In the genomic region with DNA sequence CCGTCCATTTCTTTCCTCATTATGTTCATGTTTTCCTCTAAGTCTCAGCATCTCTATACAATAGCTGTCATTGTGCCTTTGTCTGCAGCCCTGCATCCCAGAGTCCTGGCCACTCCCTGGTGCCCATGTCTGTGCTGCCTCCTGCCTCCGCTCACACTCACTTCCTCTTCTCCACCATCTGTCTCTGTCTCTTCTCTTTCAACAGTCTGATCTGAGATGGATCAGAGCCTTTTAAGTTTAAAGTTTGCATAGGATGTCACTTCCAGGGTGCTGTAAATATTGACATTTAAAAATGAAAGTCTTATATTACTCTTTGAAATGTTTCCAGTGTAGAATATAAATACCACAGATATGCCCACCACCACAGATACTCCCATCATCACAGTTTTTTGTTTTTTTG, we compare ENCODE assay signal across 15 cellular contexts. TPM values are rescaled to one million over a fixed set of nuclear protein-coding genes. Genes with fewer than 3 reads are reported as not detected.
A peak's percentile ranks its signal among the peaks of the same experiment; 100 is the strongest.
DNase-seq lines count a peak whose midpoint lies in the region; ATAC-seq, FAIRE-seq and TF ChIP-seq lines count a peak whose summit lies in the region.
"Had no signal": no experiment of that assay in that cellular context is flagged by ENCODE, and none has a peak within 500 bp of the region (broad histone marks: within the 10 kb centered on the region; RNA-seq: fewer than 3 reads in every experiment).

No MANE protein-coding gene starts in this region.

- 87% methylated on average over 2 of the region's 2 CpGs for WGBS in HepG2 (ENCODE audit: low lambda C conversion rate)
- whole genome bisulfite sequencing in right lobe of liver (ENCODE audit: insufficient coverage, low coverage, low lambda C conversion rate, missing lambda C conversion rate): 79% methylated on average over 2 of the region's 2 CpGs

- intact Hi-C loops in HepG2 (cut with micrococcal nuclease; ENCODE audit: unreplicated experiment) (no loop called here), right lobe of liver (cut with DNase I) (no loop called here), left colon (cut with DNase I, micrococcal nuclease) (no loop called here)

- H3K27me3 Mint-ChIP-seq in activated naive CD8-positive, alpha-beta T cell treated with anti-CD3 and anti-CD28 coated beads for 36 hours: no peaks in the 10 kb centered on the region

- FAIRE-seq in HepG2 (lab: Jason Lieb, UNC): no peak

- H3K27ac ChIP-seq in HepG2 (ENCODE audit: extremely low read length, insufficient read depth, low read length) (no peak overlapping the region), right lobe of liver (no peak overlapping the region)
- H3K27ac ChIP-seq: adrenal gland, coronary artery, psoas muscle had no signal

- H3K79me2 ChIP-seq in HepG2 (ENCODE audit: insufficient read depth, low read length): no peaks in the 10 kb centered on the region

- POLR2A ChIA-PET in HepG2 (lab: Yijun Ruan, JAX): no interaction called here

- peak overlapping the region; percentile 46 for H3K4me3 Mint-ChIP-seq in activated naive CD8-positive, alpha-beta T cell treated with anti-CD3 and anti-CD28 coated beads for 36 hours
- H3K4me3 Mint-ChIP-seq: HFFc6 had no signal

- H3K36me3 Mint-ChIP-seq in activated naive CD8-positive, alpha-beta T cell treated with anti-CD3 and anti-CD28 coated beads for 36 hours: peaks cover 49% of the 10 kb centered on the region

- H3K36me3 ChIP-seq in HepG2 (replicated peaks in 1 of 2; ENCODE audit: control insufficient read depth in 1 of 2, insufficient read depth in 2 of 2, low read length in 2 of 2) (peaks cover 5 to 10% of the 10 kb centered on the region in 2 experiments; a peak in 2 of 5 replicates), right lobe of liver (no peaks in the 10 kb centered on the region)
- H3K36me3 ChIP-seq: adrenal gland had no signal

- DNase-seq in HepG2 (ENCODE audit: low spot score) (peak; percentile 62), right lobe of liver (no peak), left colon (no peak), SKM-1 (lab: John Stamatoyannopoulos, UW; ENCODE audit: unreplicated experiment) (no peak), NCI-H82 (lab: John Stamatoyannopoulos, UW) (no peak), activated gamma-delta T cell treated with Interleukin-2 at 50 U/mL for 16 hours (no peak)
- DNase-seq in activated naive CD8-positive, alpha-beta T cell treated with anti-CD3 and anti-CD28 coated beads for 36 hours: no peak
- DNase-seq: adrenal gland; DMS153; HFFc6; NCI-H446 treated with DMSO at 0.1 percent for 48 hours; psoas muscle; stimulated activated CD8-positive, alpha-beta memory T cell treated with anti-CD3 and anti-CD28 coated beads, Interleukin-4, amount 100 ng/mL, for 48 hours had no signal

- no peak for TF ChIP-seq CTCF in HepG2 (CRISPR knock-in tag; IDR thresholded peaks at IDR 0.05)
- no peak for TF ChIP-seq CTCF in right lobe of liver (IDR thresholded peaks at IDR 0.05)

- peaks cover 7% of the 10 kb centered on the region; the same call in 1 of the 2 replicates for H4K20me1 ChIP-seq in HepG2 (ENCODE audit: insufficient read depth, low read length)

- peaks cover 27% of the 10 kb centered on the region for H3K4me1 ChIP-seq in HepG2 (ENCODE audit: insufficient read depth, low read length)
- H3K4me1 ChIP-seq in right lobe of liver: no peaks in the 10 kb centered on the region
- H3K4me1 ChIP-seq: adrenal gland, psoas muscle had no signal

- H3K27me3 ChIP-seq in HepG2 (ENCODE audit: control insufficient read depth in 1 of 2, insufficient read depth in 2 of 2, low read length in 2 of 2) (no peaks in the 10 kb centered on the region), right lobe of liver (no peaks in the 10 kb centered on the region)
- H3K27me3 ChIP-seq: adrenal gland had no signal

- no peak overlapping the region for H2AFZ ChIP-seq in HepG2 (ENCODE audit: low read length)

- H3K9me3 ChIP-seq in HepG2 (ENCODE audit: low read length) (no peaks in the 10 kb centered on the region), right lobe of liver (no peaks in the 10 kb centered on the region)
- H3K9me3 ChIP-seq: adrenal gland, psoas muscle had no signal

- in situ Hi-C loops in HepG2 (cut with HindIII; ENCODE audit: extremely low pct_ligation_motif_present, low pct_unique_long_range_greater_than_20kb): no loop called here

- peak overlapping the region; percentile 74 for H3K27ac Mint-ChIP-seq in activated naive CD8-positive, alpha-beta T cell treated with anti-CD3 and anti-CD28 coated beads for 36 hours
- H3K27ac Mint-ChIP-seq: HFFc6 had no signal

- no peak overlapping the region for H3K4me2 ChIP-seq in HepG2 (ENCODE audit: low read depth, low read length)

- CTCF ChIA-PET in HepG2 (lab: Yijun Ruan, JAX; ENCODE audit: low intra/inter-chr PET ratio, low total read pairs): no interaction called here

- no peak overlapping the region for H3K9ac ChIP-seq in HepG2 (ENCODE audit: insufficient read depth, low read depth, low read length)

- H3K9me3 Mint-ChIP-seq in activated naive CD8-positive, alpha-beta T cell treated with anti-CD3 and anti-CD28 coated beads for 36 hours: no peaks in the 10 kb centered on the region
- H3K9me3 Mint-ChIP-seq: HFFc6 had no signal

- no peak overlapping the region for H3K4me3 ChIP-seq in HepG2 (replicated peaks in 1 of 3; ENCODE audit: insufficient read depth in 1 of 3, low read depth in 2 of 3, low read length in 3 of 3)
- no peak overlapping the region for H3K4me3 ChIP-seq in right lobe of liver
- H3K4me3 ChIP-seq: adrenal gland, coronary artery, psoas muscle had no signal

- TF ChIP-seq EP300 in HepG2 (IDR thresholded peaks at IDR 0.05; ENCODE audit: low read depth in 2 of 2, low read length in 2 of 2) (peak in 1 of 2 experiments; percentile 60; a peak in 1 of 4 replicates), HepG2 (CRISPR knock-in tag; IDR thresholded peaks at IDR 0.05; ENCODE audit: borderline replicate concordance) (no peak)

- no TSS peak for BruUV-seq in HepG2 (replicated peaks; lab: Mats Ljungman, UMichigan)

- TF ChIP-seq RAD21 in HepG2 (CRISPR knock-in tag; IDR thresholded peaks at IDR 0.05): no peak

- ATAC-seq in HepG2: peak; percentile 59
- no peak for ATAC-seq in right lobe of liver
- ATAC-seq in left colon: peak; percentile 58
- ATAC-seq in GM21367 (IDR thresholded peaks at IDR 0.05; ENCODE audit: unreplicated experiment): no peak
- ATAC-seq: psoas muscle had no signal

- H3K4me1 Mint-ChIP-seq in activated naive CD8-positive, alpha-beta T cell treated with anti-CD3 and anti-CD28 coated beads for 36 hours: peaks cover 54% of the 10 kb centered on the region

- TF ChIP-seq POLR2A in HepG2 (IDR thresholded peaks at IDR 0.05; ENCODE audit: insufficient read depth in 1 of 2, low read depth in 2 of 2, low read length in 2 of 2): no peak
- no peak for TF ChIP-seq POLR2A in right lobe of liver (IDR thresholded peaks at IDR 0.05)

RNA-seq across cellular contexts. Expression of a gene that starts 42.7 kb away (rescaled TPM):
- total RNA-seq in HepG2 (2016; rRNA removed; fragmentation: Illumina TruSeq; extraction: Trizol): 73.1 and 79.8 TPM in 2 replicates
- 177 and 237 TPM in 2 replicates for total RNA-seq in HepG2 (2016; cell fraction: cytosol; rRNA removed; fragmentation: Illumina TruSeq; extraction: Trizol; ENCODE audit: low read depth)
- total RNA-seq in HepG2 (2016; cell fraction: insoluble cytoplasmic fraction; rRNA removed; fragmentation: Illumina TruSeq; extraction: Trizol): 65.1 and 76.9 TPM in 2 replicates
- 185 and 204 TPM in 2 replicates for total RNA-seq in HepG2 (2016; cell fraction: membrane; rRNA removed; fragmentation: Illumina TruSeq; extraction: Trizol)
- 34.3 and 36.3 TPM in 2 replicates for total RNA-seq in HepG2 (2016; cell fraction: nucleus; rRNA removed; fragmentation: Illumina TruSeq; extraction: Trizol)
- polyA plus RNA-seq in HepG2 (2011; rRNA removed): 27.3 and 35.4 TPM in 2 replicates
- polyA plus RNA-seq in HepG2 (2011; cell fraction: cytosol; rRNA removed): 41.8 and 45.9 TPM in 2 replicates
- polyA plus RNA-seq in HepG2 (2011; cell fraction: nucleus; rRNA removed): 13.6 and 17.3 TPM in 2 replicates
- 40.6 and 43.1 TPM in 2 replicates for polyA plus RNA-seq in HepG2 (2012)
- polyA plus RNA-seq in HepG2 (2016; cell fraction: cytosol; fragmentation: Illumina TruSeq; extraction: Trizol; ENCODE audit: low read depth): 290 and 368 TPM in 2 replicates
- polyA plus RNA-seq in HepG2 (2016; cell fraction: insoluble cytoplasmic fraction; fragmentation: Illumina TruSeq; extraction: Trizol; ENCODE audit: low read depth): 92.1 and 108 TPM in 2 replicates
- 202 and 262 TPM in 2 replicates for polyA plus RNA-seq in HepG2 (2016; cell fraction: membrane; fragmentation: Illumina TruSeq; extraction: Trizol; ENCODE audit: low read depth)
- 52.7 and 59.5 TPM in 2 replicates for polyA plus RNA-seq in HepG2 (2016; cell fraction: nucleus; fragmentation: Illumina TruSeq; extraction: Trizol; ENCODE audit: insufficient read depth, low read depth)
- 12.1 and 13.1 TPM in 2 replicates for polyA minus RNA-seq in HepG2 (2011; rRNA and poly(A)+ RNA removed; ENCODE audit: low replicate concordance)
- polyA minus RNA-seq in HepG2 (2011; cell fraction: cytosol; rRNA and poly(A)+ RNA removed): 14.9 and 15.7 TPM in 2 replicates
- 29.1 and 31.0 TPM in 2 replicates for polyA minus RNA-seq in HepG2 (2011; cell fraction: nucleus; rRNA and poly(A)+ RNA removed)
- 10 to 100 TPM; 23.3 to 44.9 (median 28.3) TPM for total RNA-seq in right lobe of liver
- 10 to 100 TPM; 57.9 to 58.9 TPM for total RNA-seq in activated naive CD8-positive, alpha-beta T cell treated with anti-CD3 and anti-CD28 coated beads for 36 hours
- total RNA-seq in left colon: 10 to 100 TPM; 50.8 to 52.9 TPM

RNA-seq across cellular contexts. Expression of a gene that starts 51.2 kb away (rescaled TPM):
- total RNA-seq in HepG2 (2016; rRNA removed; fragmentation: Illumina TruSeq; extraction: Trizol) (31.6 and 38.6 TPM in 2 replicates), right lobe of liver (10 to 100 TPM; 24.4 to 54.2 (median 35.9) TPM), left colon (10 to 100 TPM; 12.8 to 14.2 TPM)
- total RNA-seq in HepG2 (2016; cell fraction: cytosol; rRNA removed; fragmentation: Illumina TruSeq; extraction: Trizol; ENCODE audit: low read depth): 12.3 and 14.5 TPM in 2 replicates
- 30.5 and 37.5 TPM in 2 replicates for total RNA-seq in HepG2 (2016; cell fraction: insoluble cytoplasmic fraction; rRNA removed; fragmentation: Illumina TruSeq; extraction: Trizol)
- 23.6 and 24.7 TPM in 2 replicates for total RNA-seq in HepG2 (2016; cell fraction: membrane; rRNA removed; fragmentation: Illumina TruSeq; extraction: Trizol)
- 29.1 and 39.0 TPM in 2 replicates for total RNA-seq in HepG2 (2016; cell fraction: nucleus; rRNA removed; fragmentation: Illumina TruSeq; extraction: Trizol)
- polyA plus RNA-seq in HepG2 (2011; rRNA removed): 27.9 and 29.8 TPM in 2 replicates
- polyA plus RNA-seq in HepG2 (2011; cell fraction: cytosol; rRNA removed): 17.1 and 23.0 TPM in 2 replicates
- polyA plus RNA-seq in HepG2 (2011; cell fraction: nucleus; rRNA removed): 64.3 and 65.1 TPM in 2 replicates
- 22.1 and 29.8 TPM in 2 replicates for polyA plus RNA-seq in HepG2 (2012)
- 13.7 and 14.3 TPM in 2 replicates for polyA plus RNA-seq in HepG2 (2016; cell fraction: cytosol; fragmentation: Illumina TruSeq; extraction: Trizol; ENCODE audit: low read depth)
- polyA plus RNA-seq in HepG2 (2016; cell fraction: insoluble cytoplasmic fraction; fragmentation: Illumina TruSeq; extraction: Trizol; ENCODE audit: low read depth): 25.9 and 34.7 TPM in 2 replicates
- 18.7 and 19.5 TPM in 2 replicates for polyA plus RNA-seq in HepG2 (2016; cell fraction: membrane; fragmentation: Illumina TruSeq; extraction: Trizol; ENCODE audit: low read depth)
- 41.1 and 45.5 TPM in 2 replicates for polyA plus RNA-seq in HepG2 (2016; cell fraction: nucleus; fragmentation: Illumina TruSeq; extraction: Trizol; ENCODE audit: insufficient read depth, low read depth)
- polyA minus RNA-seq in HepG2 (2011; rRNA and poly(A)+ RNA removed; ENCODE audit: low replicate concordance): 43.6 and 66.5 TPM in 2 replicates
- polyA minus RNA-seq in HepG2 (2011; cell fraction: cytosol; rRNA and poly(A)+ RNA removed): 13.8 and 14.8 TPM in 2 replicates
- polyA minus RNA-seq in HepG2 (2011; cell fraction: nucleus; rRNA and poly(A)+ RNA removed): 50.2 and 65.3 TPM in 2 replicates
- total RNA-seq in activated naive CD8-positive, alpha-beta T cell treated with anti-CD3 and anti-CD28 coated beads for 36 hours: 10 to 100 TPM; 71.6 to 72.9 TPM

Comparison
In these comparisons a context has a peak if more than half of its experiments do, and no peak if none do; other contexts are left out.
1. ATAC-seq: peak in HepG2 (single experiment) and left colon (single experiment); none in right lobe of liver (0 of 4) and GM21367 (single experiment).